Comparison of ENCODE assay signal across 7 cellular contexts in the genomic region with DNA sequence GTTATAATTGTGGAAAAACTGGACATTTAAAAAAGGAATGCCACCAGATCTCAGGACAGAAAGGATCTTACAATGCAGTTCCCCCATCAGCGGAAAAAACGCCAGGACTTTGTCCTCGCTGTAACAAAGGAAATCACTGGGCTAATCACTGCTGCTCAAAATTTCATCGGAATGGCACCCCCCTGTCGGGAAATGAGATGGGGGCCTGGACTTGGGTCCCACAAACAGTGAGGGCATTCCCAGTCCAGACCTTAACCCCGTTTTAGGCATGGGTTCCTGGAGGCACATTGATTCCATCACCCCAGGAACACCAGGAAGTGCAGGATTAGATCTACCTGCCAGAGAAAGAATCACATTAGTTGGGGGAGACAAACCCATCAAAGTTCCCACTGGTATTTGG. TPM values are rescaled to one million over a fixed set of nuclear protein-coding genes. Genes with fewer than 3 reads are reported as not detected.
"Had no signal": no experiment of that assay in that cellular context is flagged by ENCODE, and none has a peak within 500 bp of the region (broad histone marks: within the 10 kb centered on the region; RNA-seq: fewer than 3 reads in every experiment).

No MANE protein-coding gene starts in this region.

RNA-seq across cellular contexts. Expression of a gene that starts 16.3 kb away (rescaled TPM):
- total RNA-seq: GM23248, GM23338, H1, H4, H7, H9, HFFc6 had no signal
